Comparison of ENCODE assay signal across 16 cellular contexts in genomic region chrX:140661657-140662056, GRCh38. TPM values are rescaled to one million over a fixed set of nuclear protein-coding genes. Genes with fewer than 3 reads are reported as not detected.
DNase-seq lines count a peak whose midpoint lies in the region; ATAC-seq, FAIRE-seq and TF ChIP-seq lines count a peak whose summit lies in the region.
"Had no signal": no experiment of that assay in that cellular context is flagged by ENCODE, and none has a peak within 500 bp of the region (broad histone marks: within the 10 kb centered on the region; RNA-seq: fewer than 3 reads in every experiment).

No MANE protein-coding gene starts in this region.

- no peak overlapping the region for H3K4me3 Mint-ChIP-seq in nephron
- H3K4me3 Mint-ChIP-seq: activated CD4-positive, alpha-beta memory T cell treated with anti-CD3 and anti-CD28 coated beads, Interleukin-2, amount 10 ng/mL, durations not matched to agents 7 days and 5 days; immature natural killer cell; nephron progenitor cell had no signal

- ATAC-seq in sciatic nerve: no peak
- ATAC-seq: K562 had no signal

- peaks cover 16% of the 10 kb centered on the region for H3K27me3 Mint-ChIP-seq in nephron (ENCODE audit: low read depth)
- H3K27me3 Mint-ChIP-seq: activated CD4-positive, alpha-beta memory T cell treated with anti-CD3 and anti-CD28 coated beads, Interleukin-2, amount 10 ng/mL, durations not matched to agents 7 days and 5 days had no signal

- DNase-seq in D341Med (ENCODE audit: low spot score) (peak; percentile 21), Kasumi-1 (lab: John Stamatoyannopoulos, UW) (peak; percentile 1 to 3), bronchial epithelial cell (ENCODE audit: low read depth) (peak; percentile 11), NCI-H2029 (lab: John Stamatoyannopoulos, UW) (no peak), NCI-H82 (lab: John Stamatoyannopoulos, UW) (no peak), NCI-H1105 (lab: John Stamatoyannopoulos, UW) (no peak), sciatic nerve (ENCODE audit: low spot score) (no peak)
- DNase-seq: activated CD4-positive, alpha-beta memory T cell treated with anti-CD3 and anti-CD28 coated beads, Interleukin-2, amount 10 ng/mL, durations not matched to agents 7 days and 5 days; activated gamma-delta T cell treated with Interleukin-2 at 50 U/mL for 16 hours; GOT3; immature natural killer cell; nephron progenitor cell; Peyer's patch had no signal

- TF ChIP-seq CTCF in bronchial epithelial cell (IDR thresholded peaks at IDR 0.05; ENCODE audit: insufficient read depth, low read length, severe bottlenecking) (no peak), nephron (IDR thresholded peaks at IDR 0.05; ENCODE audit: unreplicated experiment in 3 of 3) (peak in 2 of 3 experiments; percentile 20 to 29)

- no peaks in the 10 kb centered on the region for H3K27me3 ChIP-seq in bronchial epithelial cell (ENCODE audit: control insufficient read depth, insufficient read depth, low read length)
- H3K27me3 ChIP-seq: Peyer's patch had no signal

- H3K9me3 Mint-ChIP-seq in nephron: no peaks in the 10 kb centered on the region
- H3K9me3 Mint-ChIP-seq: activated CD4-positive, alpha-beta memory T cell treated with anti-CD3 and anti-CD28 coated beads, Interleukin-2, amount 10 ng/mL, durations not matched to agents 7 days and 5 days; nephron progenitor cell had no signal

- H3K36me3 Mint-ChIP-seq in nephron (ENCODE audit: low read depth): no peaks in the 10 kb centered on the region
- H3K36me3 Mint-ChIP-seq: immature natural killer cell had no signal

- H3K27ac Mint-ChIP-seq in nephron: no peak overlapping the region
- H3K27ac Mint-ChIP-seq: activated CD4-positive, alpha-beta memory T cell treated with anti-CD3 and anti-CD28 coated beads, Interleukin-2, amount 10 ng/mL, durations not matched to agents 7 days and 5 days; immature natural killer cell; nephron progenitor cell had no signal

- no peak for FAIRE-seq in bronchial epithelial cell (lab: Jason Lieb, UNC)
- FAIRE-seq: K562 had no signal

- no peaks in the 10 kb centered on the region for H3K4me1 Mint-ChIP-seq in nephron
- H3K4me1 Mint-ChIP-seq: activated CD4-positive, alpha-beta memory T cell treated with anti-CD3 and anti-CD28 coated beads, Interleukin-2, amount 10 ng/mL, durations not matched to agents 7 days and 5 days; immature natural killer cell; nephron progenitor cell had no signal

- H3K4me3 ChIP-seq in bronchial epithelial cell (ENCODE audit: low read depth, low read length): no peak overlapping the region
- H3K4me3 ChIP-seq: BLaER1, K562, Peyer's patch had no signal

- intact Hi-C loops in sciatic nerve (cut with DNase I): no loop called here

- H3K36me3 ChIP-seq in bronchial epithelial cell (ENCODE audit: control insufficient read depth, insufficient read depth, low read length): no peaks in the 10 kb centered on the region
- H3K36me3 ChIP-seq: BLaER1, Peyer's patch had no signal

RNA-seq across cellular contexts. Expression of gene LINC00632, which starts 47.9 kb away (rescaled TPM):
- total RNA-seq in bronchial epithelial cell (0.26 and 0.53 TPM in 2 replicates), sciatic nerve (1,334 TPM)

Comparison
In these comparisons a context has a peak if more than half of its experiments do, and no peak if none do; other contexts are left out.
1. DNase-seq: peak in D341Med (single experiment), Kasumi-1 (2 of 2) and bronchial epithelial cell (single experiment); none in NCI-H2029 (single experiment), NCI-H82 (single experiment), NCI-H1105 (single experiment) and sciatic nerve (single experiment).
2. RNA of gene LINC00632, which starts 47.9 kb away (total RNA-seq): 1,334 TPM in sciatic nerve (single experiment); 0.26 to 0.53 TPM in bronchial epithelial cell; every median in the first group is over 100 times any median in the second.